Comparison of ENCODE assay signal across 1 cellular context in the genomic region with DNA sequence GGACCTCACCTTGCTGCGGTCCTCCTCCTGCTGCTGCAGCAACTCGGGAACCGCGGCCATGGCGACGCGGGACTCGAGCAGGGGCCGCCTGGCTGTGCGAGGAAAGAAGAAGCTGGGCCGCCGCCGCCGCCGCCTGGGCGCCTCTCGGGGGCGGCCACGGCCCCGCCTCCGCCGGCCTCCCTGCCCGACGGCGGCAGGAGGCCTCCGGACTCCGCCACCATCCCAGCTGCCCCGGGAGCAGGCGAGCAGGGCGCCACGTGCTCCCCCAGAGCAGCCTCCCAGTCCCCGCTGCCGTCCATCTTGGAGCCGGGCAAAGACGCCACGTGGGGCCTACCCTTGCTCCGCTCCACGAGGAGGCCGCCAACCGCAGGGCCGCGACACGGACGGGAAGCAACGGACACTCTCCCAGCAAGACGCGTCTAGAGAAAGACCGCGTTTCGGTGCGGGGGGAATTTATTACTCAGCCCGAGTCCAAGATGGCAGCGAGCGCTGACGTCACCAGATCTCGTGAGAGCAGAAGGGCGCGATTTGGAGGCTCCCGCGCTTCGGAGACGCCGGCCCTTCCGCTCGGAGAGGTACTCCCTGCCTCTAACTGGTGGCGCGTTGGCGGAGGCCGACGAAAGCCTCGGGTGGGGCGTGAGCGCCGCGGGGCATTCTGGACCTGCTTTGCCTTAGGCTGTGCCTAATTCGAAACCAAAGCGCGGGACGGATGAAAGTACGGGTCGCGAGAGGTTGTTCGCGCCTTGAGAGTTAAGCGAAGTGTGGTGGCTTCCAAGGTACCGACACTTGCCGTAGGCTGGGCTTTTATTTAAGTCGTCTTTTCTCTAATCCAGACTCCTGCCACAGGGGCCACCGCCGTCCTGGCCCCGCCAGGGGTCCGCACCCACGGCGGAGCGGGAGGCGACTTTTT.
TF ChIP-seq lines count a peak whose summit lies in the region.

TSS of gene MGME1 (plus strand) at position 653 of the 910 bp plus-strand sequence. CDS start 842 bp downstream, outside the sequence.
TSS of gene SNX5 (minus strand) at position 429 of the 910 bp plus-strand sequence. CDS start at position 60, 369 bp downstream.

TF ChIP-seq in liver, 16 proteins besides CTCF, POLR2A, EP300 and RAD21 (continued from another document):
- TF ChIP-seq RXRA (IDR thresholded peaks at IDR 0.05): peak; percentile 37 to 38
- peak in 1 of 2 donors; percentile 79 for TF ChIP-seq GABPA (IDR thresholded peaks at IDR 0.05 in 1 of 2, conservative IDR thresholded peaks at IDR 0.05 in 1 of 2)
- no peak for TF ChIP-seq FOXA2 (IDR thresholded peaks at IDR 0.05)
- TF ChIP-seq FOXA1 (IDR thresholded peaks at IDR 0.05): no peak
- peak; percentile 82 for TF ChIP-seq SP1 (IDR thresholded peaks at IDR 0.05)
- TF ChIP-seq, protein P1, sequence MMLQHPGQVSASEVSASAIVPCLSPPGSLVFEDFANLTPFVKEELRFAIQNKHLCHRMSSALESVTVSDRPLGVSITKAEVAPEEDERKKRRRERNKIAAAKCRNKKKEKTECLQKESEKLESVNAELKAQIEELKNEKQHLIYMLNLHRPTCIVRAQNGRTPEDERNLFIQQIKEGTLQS (IDR thresholded peaks at IDR 0.05): peak; percentile 21
